ENCODE assay signal across 8 cellular contexts in the genomic region with DNA sequence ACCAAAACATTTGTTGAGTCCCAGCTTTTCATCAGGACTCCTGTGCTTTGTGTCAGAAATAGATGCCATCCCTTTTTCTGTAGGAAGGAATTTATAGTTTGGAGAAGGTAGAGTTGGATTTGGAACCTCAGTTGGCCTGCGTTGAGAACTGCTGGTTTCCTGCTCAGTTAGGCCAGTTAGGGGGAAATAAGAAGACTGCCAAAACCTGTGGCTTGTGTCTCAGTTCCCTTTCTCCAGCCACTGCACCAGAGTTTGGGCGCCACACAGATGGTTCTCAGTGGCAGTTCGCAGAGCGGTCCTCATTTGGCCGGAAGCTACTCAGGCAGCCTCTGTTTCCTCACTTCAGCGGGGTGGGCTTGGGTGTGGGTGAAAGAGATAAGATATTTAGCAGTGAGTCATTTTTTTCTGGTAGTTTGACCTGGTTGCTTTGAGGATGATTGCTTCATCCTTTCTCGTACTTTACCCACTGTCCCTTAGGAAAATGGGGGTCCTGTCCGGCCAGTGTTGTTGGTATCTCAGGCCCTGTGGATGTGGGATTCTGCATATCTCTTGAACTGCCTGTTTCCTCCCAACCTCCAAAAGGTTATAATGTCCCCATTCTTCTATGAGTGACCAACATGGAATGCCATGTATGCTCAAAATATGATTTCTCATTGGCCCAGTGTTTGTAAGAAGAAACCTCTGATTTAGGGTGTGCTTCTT. TPM values are rescaled to one million over a fixed set of nuclear protein-coding genes. Genes with fewer than 3 reads are reported as not detected.
DNase-seq lines count a peak whose midpoint lies in the region; ATAC-seq and TF ChIP-seq lines count a peak whose summit lies in the region.

No MANE protein-coding gene starts in this region.

- WGBS in GM23248 (ENCODE audit: low coverage in 1 of 2, low lambda C conversion rate in 2 of 2, missing lambda C conversion rate in 2 of 2), 2 experiments, result 95 to 98% methylated on average over 8 of the region's 8 CpGs

- H3K27me3 Mint-ChIP-seq in activated T-cell treated with anti-CD3 and anti-CD28 coated beads, Interleukin-2, amount 50 U/mL, for 24 hours, result no peaks in the 10 kb centered on the region

- intact Hi-C loops in lower lobe of right lung (cut with DNase I), result no loop called here

- no peak overlapping the region for H3K4me3 ChIP-seq in GM23248
- H3K4me3 ChIP-seq in Jurkat, Clone E6-1 (ENCODE audit: low read length), result peak overlapping the region; percentile 32
- no peak overlapping the region for H3K4me3 ChIP-seq in lower lobe of right lung
- no peak overlapping the region for H3K4me3 ChIP-seq in HAP-1

- no peak for TF ChIP-seq POLR2A in GM18505 (IDR thresholded peaks at IDR 0.05; ENCODE audit: borderline replicate concordance, extremely low read depth, insufficient read depth, insufficient read length)

- H3F3A ChIP-seq in GM23248 (ENCODE audit: insufficient read depth), result peaks cover 26% of the 10 kb centered on the region; the same call in 1 of the 2 replicates

- H3K36me3 Mint-ChIP-seq in activated T-cell treated with anti-CD3 and anti-CD28 coated beads, Interleukin-2, amount 50 U/mL, for 24 hours (ENCODE audit: low read depth), result peaks cover 46% of the 10 kb centered on the region

- H3K9me2 ChIP-seq in GM23248 (ENCODE audit: insufficient read depth), result no peaks in the 10 kb centered on the region

- ATAC-seq in GM18505 (IDR thresholded peaks at IDR 0.05; ENCODE audit: unreplicated experiment) (peak; percentile 67), lower lobe of right lung (peak; percentile 49 to 59)

- no peak for TF ChIP-seq CTCF in lower lobe of right lung (IDR thresholded peaks at IDR 0.05)

- no peaks in the 10 kb centered on the region for H3K9me3 Mint-ChIP-seq in activated T-cell treated with anti-CD3 and anti-CD28 coated beads, Interleukin-2, amount 50 U/mL, for 24 hours

- H3K27me3 ChIP-seq in GM23248 (replicated peaks; ENCODE audit: insufficient read depth) (no peaks in the 10 kb centered on the region), lower lobe of right lung (ENCODE audit: low read depth) (no peaks in the 10 kb centered on the region), HAP-1 (ENCODE audit: low read depth) (no peaks in the 10 kb centered on the region)

- no peak overlapping the region for H3K9ac ChIP-seq in GM23248

- peak; percentile 48 for DNase-seq in GM23248
- peak; percentile 88 for DNase-seq in Jurkat, Clone E6-1 (ENCODE audit: low read depth, low spot score)
- no peak for DNase-seq in activated T-cell treated with anti-CD3 and anti-CD28 coated beads, Interleukin-2, amount 50 U/mL, for 24 hours
- peak; percentile 56 for DNase-seq in lower lobe of right lung
- DNase-seq in HAP-1 (ENCODE audit: low spot score in 2 of 2), result no peak
- no peak for DNase-seq in NCI-H2029 (lab: John Stamatoyannopoulos, UW)
- DNase-seq in NCI-H1105 (lab: John Stamatoyannopoulos, UW), result no peak

- no peaks in the 10 kb centered on the region; the same call in 1 of the 2 replicates for H4K20me1 ChIP-seq in GM23248 (ENCODE audit: insufficient read depth)

- H3K27ac Mint-ChIP-seq in activated T-cell treated with anti-CD3 and anti-CD28 coated beads, Interleukin-2, amount 50 U/mL, for 24 hours, result peak overlapping the region; percentile 91

- peaks cover 99% of the 10 kb centered on the region for H3K79me2 ChIP-seq in GM23248 (ENCODE audit: insufficient read depth)

- H3K27ac ChIP-seq in GM23248, result peak overlapping the region; percentile 22
- H3K27ac ChIP-seq in lower lobe of right lung, result no peak overlapping the region

- H3K4me1 Mint-ChIP-seq in activated T-cell treated with anti-CD3 and anti-CD28 coated beads, Interleukin-2, amount 50 U/mL, for 24 hours (ENCODE audit: low read depth), result peaks cover 90% of the 10 kb centered on the region

- peak overlapping the region; percentile 30 for H3K4me3 Mint-ChIP-seq in activated T-cell treated with anti-CD3 and anti-CD28 coated beads, Interleukin-2, amount 50 U/mL, for 24 hours

- in situ Hi-C loops in GM23248 (cut with MboI), result no loop called here
- in situ Hi-C loops in HAP-1 (cut with MboI; ENCODE audit: low sequenced_read_pairs), result no loop called here

- H2AFZ ChIP-seq in GM23248, result no peak overlapping the region

- no peaks in the 10 kb centered on the region for H3K36me3 ChIP-seq in GM23248 (ENCODE audit: low read depth)
- H3K36me3 ChIP-seq in lower lobe of right lung, result no peaks in the 10 kb centered on the region
- no peaks in the 10 kb centered on the region for H3K36me3 ChIP-seq in HAP-1 (replicated peaks)

- H3K4me1 ChIP-seq in GM23248 (ENCODE audit: insufficient read depth) (peaks cover 40% of the 10 kb centered on the region), lower lobe of right lung (peaks cover 40% of the 10 kb centered on the region), HAP-1 (peaks cover 10% of the 10 kb centered on the region)

- H3K9me3 ChIP-seq in GM23248 (ENCODE audit: low read depth) (no peaks in the 10 kb centered on the region), lower lobe of right lung (no peaks in the 10 kb centered on the region), HAP-1 (no peaks in the 10 kb centered on the region)

- peak overlapping the region; percentile 43 for H3K4me2 ChIP-seq in GM23248 (ENCODE audit: unreplicated experiment)

RNA-seq across cellular contexts. Expression of gene JARID2, which starts 53.7 kb away (rescaled TPM):
- total RNA-seq in GM23248 (2014; rRNA removed; shearing (Covaris generic)), result 9.1 and 9.3 TPM in 2 replicates
- 3.9 and 4.7 TPM in 2 replicates for polyA plus RNA-seq in GM23248 (2016; fragmentation: Nextera tagmentation; extraction: Ambion mirVana)
- 35.4 TPM for polyA plus RNA-seq in Jurkat, Clone E6-1 (2012; ENCODE audit: insufficient read depth, insufficient read length)
- 16.0 TPM for total RNA-seq in lower lobe of right lung

Comparison
In these comparisons a context has a peak if more than half of its experiments do, and no peak if none do; other contexts are left out.
1. DNase-seq: peak in GM23248 (single experiment), Jurkat, Clone E6-1 (single experiment) and lower lobe of right lung (single experiment); none in activated T-cell treated with anti-CD3 and anti-CD28 coated beads, Interleukin-2, amount 50 U/mL, for 24 hours (single experiment), HAP-1 (0 of 2), NCI-H2029 (single experiment) and NCI-H1105 (single experiment).